Comparison of ENCODE assay signal across 9 cellular contexts in genomic region chr9:87498816-87499454, GRCh38. TPM values are rescaled to one million over a fixed set of nuclear protein-coding genes. Genes with fewer than 3 reads are reported as not detected.
A peak's percentile ranks its signal among the peaks of the same experiment; 100 is the strongest.
DNase-seq lines count a peak whose midpoint lies in the region.
"Had no signal": no experiment of that assay in that cellular context is flagged by ENCODE, and none has a peak within 500 bp of the region (broad histone marks: within the 10 kb centered on the region; RNA-seq: fewer than 3 reads in every experiment).

No MANE protein-coding gene starts in this region.

- no peak for DNase-seq in activated CD4-positive, alpha-beta T cell treated with anti-CD3 and anti-CD28 coated beads, Interleukin-2, amount 10 ng/mL, durations not matched to agents 24 days and 14 days
- DNase-seq in activated CD4-positive, alpha-beta T cell treated with anti-CD3 and anti-CD28 coated beads, Interleukin-2, amount 50 U/mL, for 1 hour: no peak
- DNase-seq in kidney glomerular epithelial cell (lab: John Stamatoyannopoulos, UW): peak; percentile 18
- no peak for DNase-seq in NCI-H2107 (lab: John Stamatoyannopoulos, UW)
- no peak for DNase-seq in mesenteric fat pad (ENCODE audit: low spot score)
- no peak for DNase-seq in NCI-H1694 treated with DMSO at 0.1 percent for 48 hours (lab: John Stamatoyannopoulos, UW)
- DNase-seq: DMS79 had no signal

- H3K4me3 ChIP-seq in subcutaneous abdominal adipose tissue (ENCODE audit: low read depth in 1 of 5, low read length in 5 of 5): peak overlapping the region; percentile 77 to 88 (median 86)

- intact Hi-C loops in activated CD4-positive, alpha-beta T cell treated with anti-CD3 and anti-CD28 coated beads, Interleukin-2, amount 10 ng/mL, durations not matched to agents 24 days and 14 days (cut with micrococcal nuclease): loop anchor here (1.0 kb wide), 1 partner anchor 35 kb away; no protein-coding TSS in a partner anchor

- peak overlapping the region in 4 of 5 donors; percentile 60 to 84 (median 80) for H3K9ac ChIP-seq in subcutaneous abdominal adipose tissue (ENCODE audit: low read length in 5 of 5)

- no peaks in the 10 kb centered on the region for H3K9me3 ChIP-seq in subcutaneous abdominal adipose tissue (ENCODE audit: control insufficient read depth in 5 of 5, low read length in 5 of 5)

- peak overlapping the region; percentile 49 for H3K4me3 Mint-ChIP-seq in activated CD4-positive, alpha-beta T cell treated with anti-CD3 and anti-CD28 coated beads, Interleukin-2, amount 10 ng/mL, durations not matched to agents 24 days and 14 days
- peak overlapping the region; percentile 76 for H3K4me3 Mint-ChIP-seq in activated naive CD8-positive, alpha-beta T cell

- peak overlapping the region; percentile 33 for H3K27ac ChIP-seq in subcutaneous abdominal adipose tissue (ENCODE audit: low read depth, low read length)

- no peaks in the 10 kb centered on the region for H3K9me3 Mint-ChIP-seq in activated CD4-positive, alpha-beta T cell treated with anti-CD3 and anti-CD28 coated beads, Interleukin-2, amount 10 ng/mL, durations not matched to agents 24 days and 14 days
- no peaks in the 10 kb centered on the region for H3K9me3 Mint-ChIP-seq in activated naive CD8-positive, alpha-beta T cell (ENCODE audit: low read depth)

- peaks cover 12% of the 10 kb centered on the region for H3K4me1 Mint-ChIP-seq in activated CD4-positive, alpha-beta T cell treated with anti-CD3 and anti-CD28 coated beads, Interleukin-2, amount 10 ng/mL, durations not matched to agents 24 days and 14 days
- peaks cover 17% of the 10 kb centered on the region for H3K4me1 Mint-ChIP-seq in activated naive CD8-positive, alpha-beta T cell (ENCODE audit: low read depth)

- H3K4me1 ChIP-seq in subcutaneous abdominal adipose tissue (ENCODE audit: control insufficient read depth in 5 of 5, insufficient read depth in 5 of 5, low read length in 5 of 5): peaks cover 5 to 48% (median 41%) of the 10 kb centered on the region in 5 donors

- H3K27me3 Mint-ChIP-seq in activated CD4-positive, alpha-beta T cell treated with anti-CD3 and anti-CD28 coated beads, Interleukin-2, amount 10 ng/mL, durations not matched to agents 24 days and 14 days: peaks cover 59% of the 10 kb centered on the region
- H3K27me3 Mint-ChIP-seq in activated naive CD8-positive, alpha-beta T cell: peaks cover 24% of the 10 kb centered on the region

- peak overlapping the region; percentile 29 for H3K27ac Mint-ChIP-seq in activated CD4-positive, alpha-beta T cell treated with anti-CD3 and anti-CD28 coated beads, Interleukin-2, amount 10 ng/mL, durations not matched to agents 24 days and 14 days
- H3K27ac Mint-ChIP-seq in activated naive CD8-positive, alpha-beta T cell: no peak overlapping the region

- H3K27me3 ChIP-seq in subcutaneous abdominal adipose tissue (ENCODE audit: control insufficient read depth in 5 of 5, insufficient read depth in 4 of 5, low read length in 5 of 5): no peaks in the 10 kb centered on the region

- no peaks in the 10 kb centered on the region for H3K36me3 Mint-ChIP-seq in activated CD4-positive, alpha-beta T cell treated with anti-CD3 and anti-CD28 coated beads, Interleukin-2, amount 10 ng/mL, durations not matched to agents 24 days and 14 days (ENCODE audit: low read depth)
- no peaks in the 10 kb centered on the region for H3K36me3 Mint-ChIP-seq in activated naive CD8-positive, alpha-beta T cell

- no peaks in the 10 kb centered on the region for H3K36me3 ChIP-seq in subcutaneous abdominal adipose tissue (ENCODE audit: control insufficient read depth in 5 of 5, insufficient read depth in 5 of 5, low read length in 5 of 5)

RNA-seq across cellular contexts. Expression of gene DAPK1, which starts 1.3 kb away (rescaled TPM):
- 2.2 and 3.6 TPM in 2 replicates for total RNA-seq in activated CD4-positive, alpha-beta T cell treated with anti-CD3 and anti-CD28 coated beads, Interleukin-2, amount 10 ng/mL, durations not matched to agents 24 days and 14 days
- total RNA-seq in mesenteric fat pad: 38.3 TPM
